ENCODE assay signal across 8 cellular contexts in the genomic region with DNA sequence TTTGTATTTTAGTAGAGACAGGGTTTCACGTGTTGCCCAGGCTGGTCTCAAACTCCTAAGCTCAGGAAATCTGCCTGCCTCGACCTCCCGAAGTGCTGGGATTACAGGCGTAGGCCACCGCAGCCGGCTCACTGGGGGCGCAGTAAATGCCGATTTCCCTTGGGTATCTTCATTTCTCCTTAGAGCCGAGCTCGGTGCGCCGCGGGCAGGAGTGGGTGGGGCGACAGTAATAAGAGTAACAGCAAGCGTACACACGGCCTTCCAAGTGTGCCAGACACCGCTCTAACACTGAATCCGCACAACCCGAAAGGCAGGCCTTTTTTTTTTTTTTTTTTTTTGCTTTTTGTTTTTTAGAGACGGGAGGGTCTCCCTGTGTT. TPM values are rescaled to one million over a fixed set of nuclear protein-coding genes. Genes with fewer than 3 reads are reported as not detected.
A peak's percentile ranks its signal among the peaks of the same experiment; 100 is the strongest.
DNase-seq lines count a peak whose midpoint lies in the region; ATAC-seq and TF ChIP-seq lines count a peak whose summit lies in the region.

No MANE protein-coding gene starts in this region.

- no peaks in the 10 kb centered on the region for H3K9me3 ChIP-seq in CD4-positive, CD25-positive, alpha-beta regulatory T cell (ENCODE audit: control insufficient read depth in 2 of 2, low read length in 2 of 2)
- no peaks in the 10 kb centered on the region for H3K9me3 ChIP-seq in Karpas-422 (ENCODE audit: low read length)
- no peaks in the 10 kb centered on the region for H3K9me3 ChIP-seq in colonic mucosa
- no peaks in the 10 kb centered on the region for H3K9me3 ChIP-seq in lower lobe of right lung

- TF ChIP-seq CTCF in activated B cell treated with CpG ODN at 0.5 μM for 24 hours (IDR thresholded peaks at IDR 0.05) (no peak), colonic mucosa (IDR thresholded peaks at IDR 0.05) (no peak), lower lobe of right lung (IDR thresholded peaks at IDR 0.05) (no peak)

- H3K79me2 ChIP-seq in Karpas-422 (ENCODE audit: low read length), result peaks cover 49% of the 10 kb centered on the region

- peak overlapping the region; percentile 91 for H3K4me3 ChIP-seq in CD4-positive, CD25-positive, alpha-beta regulatory T cell (ENCODE audit: low read depth, low read length)
- H3K4me3 ChIP-seq in Karpas-422 (ENCODE audit: low read length) (peak overlapping the region; percentile 87), colonic mucosa (peak overlapping the region; percentile 60), lower lobe of right lung (peak overlapping the region; percentile 73)

- peak overlapping the region; percentile 90 for H3K4me2 ChIP-seq in Karpas-422 (ENCODE audit: low read depth, low read length, poor library complexity, severe bottlenecking)

- H3K4me1 Mint-ChIP-seq in CD4-positive, CD25-positive, alpha-beta regulatory T cell, result peaks cover 30 to 65% (median 44%) of the 10 kb centered on the region in 4 donors
- H3K4me1 Mint-ChIP-seq in activated B cell treated with CpG ODN at 0.5 μM for 24 hours, result peaks cover 34% of the 10 kb centered on the region

- no peaks in the 10 kb centered on the region for H3K27me3 Mint-ChIP-seq in CD4-positive, CD25-positive, alpha-beta regulatory T cell
- H3K27me3 Mint-ChIP-seq in activated B cell treated with CpG ODN at 0.5 μM for 24 hours, result no peaks in the 10 kb centered on the region

- H3K27me3 ChIP-seq in CD4-positive, CD25-positive, alpha-beta regulatory T cell (ENCODE audit: control insufficient read depth, insufficient read depth, low read length), result no peaks in the 10 kb centered on the region
- H3K27me3 ChIP-seq in Karpas-422 (ENCODE audit: low read length) (no peaks in the 10 kb centered on the region), colonic mucosa (no peaks in the 10 kb centered on the region), lower lobe of right lung (ENCODE audit: low read depth) (no peaks in the 10 kb centered on the region)

- peak; percentile 39 to 45 for ATAC-seq in CD4-positive, CD25-positive, alpha-beta regulatory T cell (ENCODE audit: low read depth in 2 of 2)
- peak; percentile 24 for ATAC-seq in GM21447 (IDR thresholded peaks at IDR 0.05; ENCODE audit: unreplicated experiment)
- peak; percentile 49 for ATAC-seq in activated B cell treated with CpG ODN at 0.5 μM for 24 hours (ENCODE audit: low read depth)
- peak; percentile 43 to 56 for ATAC-seq in lower lobe of right lung
- ATAC-seq in stimulated activated naive CD8-positive, alpha-beta T cell treated with anti-CD3 and anti-CD28 coated beads, Interleukin-15, Interleukin-2, amounts not matched to agents 100 U/mL and 50 U/mL, for 24 hours, result peak; percentile 51

- POLR2A ChIA-PET in activated B cell treated with CpG ODN at 0.5 μM for 24 hours (lab: Charles Lee), result interaction anchor here (0.6 to 3.9 kb wide), 20 partner anchors 10 to 1341 kb away, joined by 3 to 55 read pairs (median 6); a partner anchor contains a TSS

- peak overlapping the region; percentile 85 for H3K27ac ChIP-seq in CD4-positive, CD25-positive, alpha-beta regulatory T cell (ENCODE audit: insufficient read depth, low read length, poor library complexity, severe bottlenecking)
- peak overlapping the region; percentile 93 for H3K27ac ChIP-seq in Karpas-422 (ENCODE audit: low read length)
- H3K27ac ChIP-seq in colonic mucosa, result peak overlapping the region; percentile 67
- H3K27ac ChIP-seq in lower lobe of right lung, result peak overlapping the region; percentile 82

- H2AFZ ChIP-seq in Karpas-422 (ENCODE audit: low read length), result no peak overlapping the region

- no peaks in the 10 kb centered on the region for H3K9me2 ChIP-seq in Karpas-422 (replicated peaks; ENCODE audit: insufficient read depth, low read length)

- intact Hi-C loops in activated B cell treated with CpG ODN at 0.5 μM for 24 hours (cut with micrococcal nuclease), result loop anchor here (1.0 to 5.0 kb wide), 9 partner anchors 67 to 946 kb away; a partner anchor contains a TSS
- intact Hi-C loops in colonic mucosa (cut with DNase I), result loop anchor here (10.0 kb wide), 2 partner anchors 301 to 811 kb away; a partner anchor contains a TSS
- intact Hi-C loops in lower lobe of right lung (cut with DNase I), result no loop called here

- peak overlapping the region; percentile 96 to 99 (median 97) for H3K27ac Mint-ChIP-seq in CD4-positive, CD25-positive, alpha-beta regulatory T cell
- H3K27ac Mint-ChIP-seq in activated B cell treated with CpG ODN at 0.5 μM for 24 hours, result peak overlapping the region; percentile 98

- CTCF ChIA-PET in activated B cell treated with CpG ODN at 0.5 μM for 24 hours (lab: Charles Lee), result interaction anchor here (0.6 to 1.1 kb wide), 5 partner anchors 9 to 811 kb away, joined by 3 read pairs; no protein-coding TSS in a partner anchor

- 0 out of 2 replicates have a peak, but pooled peaks cover 4% of the 10 kb centered on the region for H4K20me1 ChIP-seq in Karpas-422 (ENCODE audit: insufficient read depth, low read depth, low read length)

- H3K4me1 ChIP-seq in CD4-positive, CD25-positive, alpha-beta regulatory T cell (ENCODE audit: control insufficient read depth, insufficient read depth, low read length, poor library complexity, severe bottlenecking), result peaks cover 44% of the 10 kb centered on the region
- peaks cover 25% of the 10 kb centered on the region for H3K4me1 ChIP-seq in Karpas-422 (ENCODE audit: low read length)
- H3K4me1 ChIP-seq in colonic mucosa, result peaks cover 10% of the 10 kb centered on the region
- peaks cover 29% of the 10 kb centered on the region for H3K4me1 ChIP-seq in lower lobe of right lung

- peaks cover 4% of the 10 kb centered on the region for H3K36me3 Mint-ChIP-seq in CD4-positive, CD25-positive, alpha-beta regulatory T cell
- H3K36me3 Mint-ChIP-seq in activated B cell treated with CpG ODN at 0.5 μM for 24 hours (ENCODE audit: low read depth), result peaks cover 35% of the 10 kb centered on the region

- peak overlapping the region; percentile 89 for H3K9ac ChIP-seq in Karpas-422 (ENCODE audit: low read length)
- H3K9ac ChIP-seq in colonic mucosa (ENCODE audit: low read depth in 2 of 2, low read length in 2 of 2), result peak overlapping the region; percentile 82 to 90

- H3K4me3 Mint-ChIP-seq in CD4-positive, CD25-positive, alpha-beta regulatory T cell, result peak overlapping the region; percentile 97 to 99 (median 98)
- peak overlapping the region; percentile 98 for H3K4me3 Mint-ChIP-seq in activated B cell treated with CpG ODN at 0.5 μM for 24 hours

- H3K9me3 Mint-ChIP-seq in CD4-positive, CD25-positive, alpha-beta regulatory T cell, result no peaks in the 10 kb centered on the region
- H3K9me3 Mint-ChIP-seq in activated B cell treated with CpG ODN at 0.5 μM for 24 hours, result no peaks in the 10 kb centered on the region

- H3K36me3 ChIP-seq in CD4-positive, CD25-positive, alpha-beta regulatory T cell (ENCODE audit: control insufficient read depth, insufficient read depth, low read length), result peaks cover 19% of the 10 kb centered on the region
- H3K36me3 ChIP-seq in Karpas-422 (ENCODE audit: insufficient read depth, low read length) (peaks cover 19% of the 10 kb centered on the region), colonic mucosa (peaks cover 4% of the 10 kb centered on the region), lower lobe of right lung (peaks cover 24% of the 10 kb centered on the region)

- peak; percentile 46 to 76 (median 57) for DNase-seq in CD4-positive, CD25-positive, alpha-beta regulatory T cell
- peak; percentile 90 for DNase-seq in Karpas-422
- DNase-seq in activated B cell treated with CpG ODN at 0.5 μM for 24 hours, result peak; percentile 37
- peak; percentile 63 for DNase-seq in colonic mucosa
- DNase-seq in lower lobe of right lung, result peak; percentile 64
- peak; percentile 61 for DNase-seq in stimulated activated naive CD8-positive, alpha-beta T cell treated with anti-CD3 and anti-CD28 coated beads, Interleukin-15, Interleukin-2, amounts not matched to agents 100 U/mL and 50 U/mL, for 24 hours
- no peak for DNase-seq in NCI-H2081 treated with DMSO at 0.1 percent for 48 hours (lab: John Stamatoyannopoulos, UW)

RNA-seq across cellular contexts. Expression of a gene that starts 0.5 kb away (rescaled TPM):
- 66.5 TPM for total RNA-seq in CD4-positive, CD25-positive, alpha-beta regulatory T cell
- 100 to 1,000 TPM; 122 to 134 (median 130) TPM for polyA plus RNA-seq in CD4-positive, CD25-positive, alpha-beta regulatory T cell
- total RNA-seq in Karpas-422 (2014; rRNA removed; shearing (Covaris generic); ENCODE audit: low replicate concordance), result 165 and 188 TPM in 2 replicates
- total RNA-seq in activated B cell treated with CpG ODN at 0.5 μM for 24 hours, result 102 and 109 TPM in 2 replicates
- total RNA-seq in colonic mucosa, result 10 to 100 TPM; 26.4 to 47.0 TPM
- total RNA-seq in lower lobe of right lung, result 38.1 TPM

RNA-seq across cellular contexts. Expression of a gene that starts 24.6 kb away (rescaled TPM):
- 83.3 TPM for total RNA-seq in CD4-positive, CD25-positive, alpha-beta regulatory T cell
- 10 to 100 TPM; 26.8 to 35.6 (median 31.1) TPM for polyA plus RNA-seq in CD4-positive, CD25-positive, alpha-beta regulatory T cell
- 108 and 251 TPM in 2 replicates for total RNA-seq in Karpas-422 (2014; rRNA removed; shearing (Covaris generic); ENCODE audit: low replicate concordance)
- total RNA-seq in activated B cell treated with CpG ODN at 0.5 μM for 24 hours (111 and 123 TPM in 2 replicates), colonic mucosa (100 to 1,000 TPM; 108 to 146 TPM), lower lobe of right lung (80.3 TPM)
